In genomic region chr12:1918081-1918874, GRCh38 we compare ENCODE assay signal across 11 cellular contexts. TPM values are rescaled to one million over a fixed set of nuclear protein-coding genes. Genes with fewer than 3 reads are reported as not detected.
A peak's percentile ranks its signal among the peaks of the same experiment; 100 is the strongest.
DNase-seq lines count a peak whose midpoint lies in the region; ATAC-seq and TF ChIP-seq lines count a peak whose summit lies in the region.
"Had no signal": no experiment of that assay in that cellular context is flagged by ENCODE, and none has a peak within 500 bp of the region (broad histone marks: within the 10 kb centered on the region; RNA-seq: fewer than 3 reads in every experiment).

A gene with protein sequence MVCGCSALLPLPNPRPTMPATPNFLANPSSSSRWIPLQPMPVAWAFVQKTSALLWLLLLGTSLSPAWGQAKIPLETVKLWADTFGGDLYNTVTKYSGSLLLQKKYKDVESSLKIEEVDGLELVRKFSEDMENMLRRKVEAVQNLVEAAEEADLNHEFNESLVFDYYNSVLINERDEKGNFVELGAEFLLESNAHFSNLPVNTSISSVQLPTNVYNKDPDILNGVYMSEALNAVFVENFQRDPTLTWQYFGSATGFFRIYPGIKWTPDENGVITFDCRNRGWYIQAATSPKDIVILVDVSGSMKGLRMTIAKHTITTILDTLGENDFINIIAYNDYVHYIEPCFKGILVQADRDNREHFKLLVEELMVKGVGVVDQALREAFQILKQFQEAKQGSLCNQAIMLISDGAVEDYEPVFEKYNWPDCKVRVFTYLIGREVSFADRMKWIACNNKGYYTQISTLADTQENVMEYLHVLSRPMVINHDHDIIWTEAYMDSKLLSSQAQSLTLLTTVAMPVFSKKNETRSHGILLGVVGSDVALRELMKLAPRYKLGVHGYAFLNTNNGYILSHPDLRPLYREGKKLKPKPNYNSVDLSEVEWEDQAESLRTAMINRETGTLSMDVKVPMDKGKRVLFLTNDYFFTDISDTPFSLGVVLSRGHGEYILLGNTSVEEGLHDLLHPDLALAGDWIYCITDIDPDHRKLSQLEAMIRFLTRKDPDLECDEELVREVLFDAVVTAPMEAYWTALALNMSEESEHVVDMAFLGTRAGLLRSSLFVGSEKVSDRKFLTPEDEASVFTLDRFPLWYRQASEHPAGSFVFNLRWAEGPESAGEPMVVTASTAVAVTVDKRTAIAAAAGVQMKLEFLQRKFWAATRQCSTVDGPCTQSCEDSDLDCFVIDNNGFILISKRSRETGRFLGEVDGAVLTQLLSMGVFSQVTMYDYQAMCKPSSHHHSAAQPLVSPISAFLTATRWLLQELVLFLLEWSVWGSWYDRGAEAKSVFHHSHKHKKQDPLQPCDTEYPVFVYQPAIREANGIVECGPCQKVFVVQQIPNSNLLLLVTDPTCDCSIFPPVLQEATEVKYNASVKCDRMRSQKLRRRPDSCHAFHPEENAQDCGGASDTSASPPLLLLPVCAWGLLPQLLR (minus strand): TSS chr12:1918652. CDS start chr12:1918473, 179 bp downstream.

- H3K4me1 ChIP-seq in gastroesophageal sphincter (peaks cover 0 to 12% (median 4%) of the 10 kb centered on the region in 3 donors), sigmoid colon (peaks cover 0 to 16% (median 12%) of the 10 kb centered on the region in 4 donors)

- H3K27ac Mint-ChIP-seq in Calu3 (ENCODE audit: unreplicated experiment) = no peak within 1 kb of the TSS

- no peaks in the 10 kb centered on the region for H3K9me3 Mint-ChIP-seq in Calu3 (ENCODE audit: low read depth, unreplicated experiment)

- no peak for TF ChIP-seq POLR2A in gastroesophageal sphincter (IDR thresholded peaks at IDR 0.05)
- TF ChIP-seq POLR2A in sigmoid colon (IDR thresholded peaks at IDR 0.05) = no peak

- H3K4me3 Mint-ChIP-seq in Calu3 (ENCODE audit: low read depth, unreplicated experiment) = no peak within 1 kb of the TSS

- intact Hi-C loops in sigmoid colon (cut with DNase I) = no loop called here
- intact Hi-C loops in Calu3 (cut with micrococcal nuclease; ENCODE audit: unreplicated experiment) = no loop called here

- no peaks in the 10 kb centered on the region for H3K36me3 ChIP-seq in gastroesophageal sphincter
- no peaks in the 10 kb centered on the region for H3K36me3 ChIP-seq in sigmoid colon

- TF ChIP-seq EP300 in gastroesophageal sphincter (IDR thresholded peaks at IDR 0.05) = no peak
- TF ChIP-seq EP300 in sigmoid colon (IDR thresholded peaks at IDR 0.05) = no peak

- DNase-seq in GM10248 (ENCODE audit: extremely low spot score) = peak; percentile 14
- DNase-seq in NCI-H69 (lab: John Stamatoyannopoulos, UW) = peak; percentile 40
- peak; percentile 60 for DNase-seq in sigmoid colon
- DNase-seq in Calu3 = no peak
- DNase-seq in T1000 (lab: John Stamatoyannopoulos, UW) = no peak
- no peak for DNase-seq in KG1 (lab: John Stamatoyannopoulos, UW)
- DNase-seq: amygdala, hippocampal formation had no signal

- H3K27me3 Mint-ChIP-seq in Calu3 (ENCODE audit: unreplicated experiment) = peaks cover 82% of the 10 kb centered on the region

- ATAC-seq in gastroesophageal sphincter (no peak), HG02759 (IDR thresholded peaks at IDR 0.05; ENCODE audit: unreplicated experiment) (no peak)

- H3K9me3 ChIP-seq in gastroesophageal sphincter (no peaks in the 10 kb centered on the region), sigmoid colon (no peaks in the 10 kb centered on the region)

- no peaks in the 10 kb centered on the region for H3K27me3 ChIP-seq in gastroesophageal sphincter
- H3K27me3 ChIP-seq in sigmoid colon = no peaks in the 10 kb centered on the region

- BruUV-seq in Calu3 (replicated peaks; lab: Mats Ljungman, UMichigan) = no TSS peak

- H3K27ac ChIP-seq in gastroesophageal sphincter (peak within 1 kb of the TSS in 3 of 4 donors; percentile 24 to 59 (median 53)), sigmoid colon (peak within 1 kb of the TSS in 3 of 4 donors; percentile 40 to 49 (median 46))

- H3K4me3 ChIP-seq in gastroesophageal sphincter (peak within 1 kb of the TSS in 1 of 2 donors; percentile 36), sigmoid colon (peak within 1 kb of the TSS in 2 of 4 donors; percentile 28 to 35)

- no peaks in the 10 kb centered on the region for H3K36me3 Mint-ChIP-seq in Calu3 (ENCODE audit: insufficient read depth, unreplicated experiment)

- CTCF ChIA-PET in GM10248 (lab: Yijun Ruan, JAX) (interaction anchor here (1.1 to 1.2 kb wide), 2 partner anchors 8 to 22 kb away, joined by 3 read pairs; no protein-coding TSS in a partner anchor), Calu3 (lab: Charles Lee) (no interaction called here)

- H3K4me1 Mint-ChIP-seq in Calu3 (ENCODE audit: low read depth, unreplicated experiment) = no peaks in the 10 kb centered on the region

- 55 to 64% methylated on average over 6 of the region's 18 CpGs for WGBS in gastroesophageal sphincter (ENCODE audit: low coverage in 1 of 2), 2 donors
- WGBS in sigmoid colon, 2 donors = 64 to 82% methylated on average over 18 of the region's 18 CpGs

- TF ChIP-seq CTCF in GM10248 (IDR thresholded peaks at IDR 0.05; ENCODE audit: control extremely low read depth, extremely low read depth, low read depth, missing control alignments) (no peak), gastroesophageal sphincter (IDR thresholded peaks at IDR 0.05) (no peak), sigmoid colon (IDR thresholded peaks at IDR 0.05) (no peak), Calu3 (IDR thresholded peaks at IDR 0.05; ENCODE audit: unreplicated experiment) (no peak)

- POLR2A ChIA-PET in GM10248 (lab: Yijun Ruan, JAX) = no interaction called here

RNA-seq across cellular contexts. Expression of the gene that starts here (rescaled TPM):
- total RNA-seq in gastroesophageal sphincter (1 to 10 TPM; 1.4 to 3.3 (median 3.0) TPM), sigmoid colon (1 to 10 TPM; 2.8 to 4.9 (median 3.4) TPM), Calu3 (2022) (0.80 and 0.86 TPM in 2 replicates)
- 1 to 10 TPM; 3.6 to 5.8 (median 5.4) TPM for polyA plus RNA-seq in sigmoid colon
- total RNA-seq: SK-MEL-5 had no signal

Comparison
In these comparisons a context has a peak if more than half of its experiments do, and no peak if none do; other contexts are left out.
1. DNase-seq: peak in GM10248 (single experiment), NCI-H69 (single experiment) and sigmoid colon (single experiment); none in Calu3 (single experiment), T1000 (single experiment) and KG1 (single experiment).